ENCODE assay signal across 8 cellular contexts in genomic region chr2:54522624-54523281, GRCh38.
DNase-seq lines count a peak whose midpoint lies in the region; ATAC-seq and TF ChIP-seq lines count a peak whose summit lies in the region.

No MANE protein-coding gene starts in this region.

- H3K27me3 ChIP-seq in BE2C = no peaks in the 10 kb centered on the region
- no peaks in the 10 kb centered on the region for H3K27me3 ChIP-seq in endodermal cell (ENCODE audit: control insufficient read depth, insufficient read depth, low read length, poor library complexity, severe bottlenecking)
- no peaks in the 10 kb centered on the region for H3K27me3 ChIP-seq in thyroid gland

- WGBS in endodermal cell (ENCODE audit: insufficient coverage in 1 of 2, insufficient read length in 1 of 2), 2 experiments = 36 to 39% methylated on average over 2 to 5 of the region's 5 CpGs
- 32 to 34% methylated on average over 5 of the region's 5 CpGs for WGBS in thyroid gland, 2 donors

- H3K4me3 ChIP-seq in BE2C (ENCODE audit: low read depth, low read length) = no peak overlapping the region
- H3K4me3 ChIP-seq in endodermal cell (ENCODE audit: low read length) = no peak overlapping the region
- no peak overlapping the region for H3K4me3 ChIP-seq in thyroid gland (replicated peaks in 1 of 3)

- H3K4me1 Mint-ChIP-seq in endodermal cell (peaks cover 8% of the 10 kb centered on the region), nephron progenitor cell (peaks cover 11% of the 10 kb centered on the region)

- H3K4me1 ChIP-seq in BE2C (no peaks in the 10 kb centered on the region), endodermal cell (ENCODE audit: control insufficient read depth, insufficient read depth, low read length) (no peaks in the 10 kb centered on the region), thyroid gland (peaks cover 33 to 59% of the 10 kb centered on the region in 2 donors)

- H3K27ac Mint-ChIP-seq in endodermal cell (no peak overlapping the region), nephron progenitor cell (no peak overlapping the region)

- peak; percentile 63 for ATAC-seq in HG03442 (IDR thresholded peaks at IDR 0.05; ENCODE audit: unreplicated experiment)

- H3K9me3 ChIP-seq in BE2C (no peaks in the 10 kb centered on the region), endodermal cell (ENCODE audit: control insufficient read depth, low read length) (no peaks in the 10 kb centered on the region), thyroid gland (no peaks in the 10 kb centered on the region)

- no peak overlapping the region for H3K9ac ChIP-seq in endodermal cell (ENCODE audit: extremely low read depth, low read length, poor library complexity, severe bottlenecking)

- intact Hi-C loops in thyroid gland (cut with DNase I) = loop anchor here (10.0 kb wide), 2 partner anchors 102 to 182 kb away; no protein-coding TSS in a partner anchor

- H3K36me3 Mint-ChIP-seq in endodermal cell (ENCODE audit: low read depth) = peaks cover 17% of the 10 kb centered on the region
- H3K36me3 Mint-ChIP-seq in nephron progenitor cell (ENCODE audit: low read depth) = peaks cover 7% of the 10 kb centered on the region

- H3K27ac ChIP-seq in endodermal cell (ENCODE audit: low read depth, low read length) (no peak overlapping the region), thyroid gland (peak overlapping the region in 2 of 3 donors; percentile 84 to 88)

- no peak overlapping the region for H3K4me3 Mint-ChIP-seq in endodermal cell
- H3K4me3 Mint-ChIP-seq in nephron progenitor cell = no peak overlapping the region

- H3K36me3 ChIP-seq in BE2C (peaks cover 10% of the 10 kb centered on the region), endodermal cell (ENCODE audit: control insufficient read depth, insufficient read depth, low read length) (peaks cover 13% of the 10 kb centered on the region), thyroid gland (peaks cover 13 to 15% of the 10 kb centered on the region in 2 donors)

- no peaks in the 10 kb centered on the region for H3K27me3 Mint-ChIP-seq in endodermal cell (ENCODE audit: insufficient read depth)
- H3K27me3 Mint-ChIP-seq in nephron progenitor cell (ENCODE audit: low read depth, poor library complexity) = no peaks in the 10 kb centered on the region

- H3K9me3 Mint-ChIP-seq in endodermal cell (no peaks in the 10 kb centered on the region), nephron progenitor cell (no peaks in the 10 kb centered on the region)

- TF ChIP-seq CTCF in BE2C (IDR thresholded peaks at IDR 0.05; ENCODE audit: low read depth, low read length) (peak; percentile 56), endodermal cell (conservative IDR thresholded peaks at IDR 0.05) (peak; percentile 92), nephron progenitor cell (IDR thresholded peaks at IDR 0.05) (peak; percentile 64), thyroid gland (IDR thresholded peaks at IDR 0.05) (peak in 4 of 6 experiments; percentile 64 to 87 (median 73))

- no peak for TF ChIP-seq POLR2A in thyroid gland (IDR thresholded peaks at IDR 0.05)

- DNase-seq in BE2C (peak; percentile 38), GM19238 (ENCODE audit: insufficient read length, low spot score) (peak; percentile 34), NCI-H510A treated with DMSO at 0.1 percent for 48 hours (lab: John Stamatoyannopoulos, UW) (peak; percentile 90), endodermal cell (peak; percentile 90), nephron progenitor cell (peak; percentile 42), thyroid gland (peak; percentile 89 to 90)
- DNase-seq in activated CD4-positive, alpha-beta T cell treated with anti-CD3 and anti-CD28 coated beads, Interleukin-2, amount 50 U/mL, for 4 hours = peak; percentile 53 to 56

Comparison
In these comparisons a context has a peak if more than half of its experiments do, and no peak if none do; other contexts are left out.
1. DNase-seq: peak in every context shown above with its lines; median percentile 90 in NCI-H510A treated with DMSO at 0.1 percent for 48 hours; 90 in endodermal cell; 90 in thyroid gland; 54 in activated CD4-positive, alpha-beta T cell treated with anti-CD3 and anti-CD28 coated beads, Interleukin-2, amount 50 U/mL, for 4 hours; 42 in nephron progenitor cell; 38 in BE2C; 34 in GM19238.